In genomic region chr2:175175896-175176295, GRCh38 we compare ENCODE assay signal across 1 cellular context.
A peak's percentile ranks its signal among the peaks of the same experiment; 100 is the strongest.
TF ChIP-seq lines count a peak whose summit lies in the region.

No MANE protein-coding gene starts in this region.

TF ChIP-seq in HepG2, 621 proteins besides CTCF, POLR2A, EP300 and RAD21:
- TF ChIP-seq RARA (CRISPR knock-in tag; IDR thresholded peaks at IDR 0.05), result peak; percentile 24; the same call in 1 of the 2 replicates
- no peak for TF ChIP-seq ELK4 (CRISPR knock-in tag; IDR thresholded peaks at IDR 0.05; ENCODE audit: borderline replicate concordance)
